18 cellular contexts compared by ENCODE assay signal in genomic region chr16:14957576-14958322, GRCh38.
"Had no signal": no experiment of that assay in that cellular context is flagged by ENCODE, and none has a peak within 500 bp of the region (broad histone marks: within the 10 kb centered on the region; RNA-seq: fewer than 3 reads in every experiment).

No MANE protein-coding gene starts in this region.

- H3K4me1 Mint-ChIP-seq: activated naive CD8-positive, alpha-beta T cell treated with anti-CD3 and anti-CD28 coated beads, Interleukin-2, amount 10 ng/mL, durations not matched to agents 7 days and 5 days; central memory CD8-positive, alpha-beta T cell; naive B cell; WTC11 had no signal

- H3K27ac ChIP-seq: brain microvascular endothelial cell, right atrium auricular region, suprapubic skin had no signal

- H3K4me3 ChIP-seq: lung, right atrium auricular region, suprapubic skin had no signal

- H3K27me3 ChIP-seq: brain microvascular endothelial cell, right atrium auricular region, suprapubic skin had no signal

- H3K4me3 Mint-ChIP-seq: activated naive CD8-positive, alpha-beta T cell treated with anti-CD3 and anti-CD28 coated beads, Interleukin-2, amount 10 ng/mL, durations not matched to agents 7 days and 5 days; activated T-helper 1 cell treated with anti-CD3 and anti-CD28 coated beads, Interleukin-12 subunit alpha, Interleukin-12 subunit beta, Interleukin-2, Interleukin-4 antibody, amounts not matched to agents 30 ng/mL and 10 ng/mL and 1 ng/mL, durations not matched to agents 14 hours and 24 hours and 36 hours; central memory CD8-positive, alpha-beta T cell; naive B cell; T-helper 1 cell treated with Interleukin-12 subunit alpha and Interleukin-12 subunit beta and Interleukin-4 antibody, amounts not matched to agents 30 μg/mL and 1 μg/mL, for 36 hours; WTC11 had no signal

- H3K9me3 ChIP-seq: right atrium auricular region, suprapubic skin had no signal

- ATAC-seq: stimulated activated naive CD8-positive, alpha-beta T cell treated with anti-CD3 and anti-CD28 coated beads, Interleukin-15, Interleukin-2, amounts not matched to agents 100 U/mL and 50 U/mL, for 24 hours; WTC11 had no signal

- H3K36me3 ChIP-seq: brain microvascular endothelial cell, right atrium auricular region, suprapubic skin had no signal

- H3K9me3 Mint-ChIP-seq: activated naive CD8-positive, alpha-beta T cell treated with anti-CD3 and anti-CD28 coated beads, Interleukin-2, amount 10 ng/mL, durations not matched to agents 7 days and 5 days; activated T-helper 1 cell treated with anti-CD3 and anti-CD28 coated beads, Interleukin-12 subunit alpha, Interleukin-12 subunit beta, Interleukin-2, Interleukin-4 antibody, amounts not matched to agents 30 ng/mL and 10 ng/mL and 1 ng/mL, durations not matched to agents 14 hours and 24 hours and 36 hours; central memory CD8-positive, alpha-beta T cell; T-helper 1 cell treated with Interleukin-12 subunit alpha and Interleukin-12 subunit beta and Interleukin-4 antibody, amounts not matched to agents 30 μg/mL and 1 μg/mL, for 36 hours; WTC11 had no signal

- H3K36me3 Mint-ChIP-seq: activated naive CD8-positive, alpha-beta T cell treated with anti-CD3 and anti-CD28 coated beads, Interleukin-2, amount 10 ng/mL, durations not matched to agents 7 days and 5 days; WTC11 had no signal

- DNase-seq: activated CD4-positive, alpha-beta T cell treated with anti-CD3 and anti-CD28 coated beads for 48 hours; activated CD8-positive, alpha-beta memory T cell treated with anti-CD3 and anti-CD28 coated beads for 24 hours; activated naive CD8-positive, alpha-beta T cell treated with anti-CD3 and anti-CD28 coated beads, Interleukin-2, amount 10 ng/mL, durations not matched to agents 7 days and 5 days; brain microvascular endothelial cell; effector CD8-positive, alpha-beta T cell; foreskin melanocyte; midbrain; naive B cell; stimulated activated naive CD8-positive, alpha-beta T cell treated with anti-CD3 and anti-CD28 coated beads, Interleukin-15, Interleukin-2, amounts not matched to agents 100 U/mL and 50 U/mL, for 24 hours; trophoblast cell had no signal

- H3K4me1 ChIP-seq: right atrium auricular region had no signal

- H3K27ac Mint-ChIP-seq: activated naive CD8-positive, alpha-beta T cell treated with anti-CD3 and anti-CD28 coated beads, Interleukin-2, amount 10 ng/mL, durations not matched to agents 7 days and 5 days; activated T-helper 1 cell treated with anti-CD3 and anti-CD28 coated beads, Interleukin-12 subunit alpha, Interleukin-12 subunit beta, Interleukin-2, Interleukin-4 antibody, amounts not matched to agents 30 ng/mL and 10 ng/mL and 1 ng/mL, durations not matched to agents 14 hours and 24 hours and 36 hours; progenitor cell of endocrine pancreas; T-helper 1 cell treated with Interleukin-12 subunit alpha and Interleukin-12 subunit beta and Interleukin-4 antibody, amounts not matched to agents 30 μg/mL and 1 μg/mL, for 36 hours; WTC11 had no signal
